36 cellular contexts compared by ENCODE assay signal in genomic region chr2:98810588-98810928, GRCh38.
"Had no signal": no experiment of that assay in that cellular context is flagged by ENCODE, and none has a peak within 500 bp of the region (broad histone marks: within the 10 kb centered on the region; RNA-seq: fewer than 3 reads in every experiment).

No MANE protein-coding gene starts in this region.

- H3K36me3 ChIP-seq: brain microvascular endothelial cell, MG63, WERI-Rb-1 had no signal

- H3K4me3 Mint-ChIP-seq: activated CD4-positive, alpha-beta memory T cell treated with anti-CD3 and anti-CD28 coated beads, Interleukin-2, amount 10 ng/mL, durations not matched to agents 7 days and 5 days; activated CD8-positive, alpha-beta memory T cell treated with anti-CD3 and anti-CD28 coated beads, Interleukin-2, amount 10 ng/mL, durations not matched to agents 7 days and 5 days; activated naive CD8-positive, alpha-beta T cell treated with anti-CD3 and anti-CD28 coated beads for 36 hours; activated T-cell treated with anti-CD3 and anti-CD28 coated beads, Interleukin-2, amount 50 U/mL, for 72 hours; activated T-helper 17 cell treated with anti-CD3 and anti-CD28 coated beads, Interleukin-2, amount 50 U/mL, for 72 hours had no signal

- H3K4me2 ChIP-seq: PC-9 had no signal

- H3K9me3 Mint-ChIP-seq: activated CD4-positive, alpha-beta memory T cell treated with anti-CD3 and anti-CD28 coated beads, Interleukin-2, amount 10 ng/mL, durations not matched to agents 7 days and 5 days; activated naive CD8-positive, alpha-beta T cell treated with anti-CD3 and anti-CD28 coated beads for 36 hours; activated T-cell treated with anti-CD3 and anti-CD28 coated beads, Interleukin-2, amount 50 U/mL, for 72 hours; activated T-helper 17 cell treated with anti-CD3 and anti-CD28 coated beads, Interleukin-2, amount 50 U/mL, for 72 hours had no signal

- H3K36me3 Mint-ChIP-seq: activated naive CD8-positive, alpha-beta T cell treated with anti-CD3 and anti-CD28 coated beads for 36 hours had no signal

- DNase-seq: activated CD4-positive, alpha-beta memory T cell treated with anti-CD3 and anti-CD28 coated beads, Interleukin-2, amount 10 ng/mL, durations not matched to agents 7 days and 5 days; activated CD4-positive, alpha-beta T cell treated with anti-CD3 and anti-CD28 coated beads for 1 hour; activated CD4-positive, alpha-beta T cell treated with anti-CD3 and anti-CD28 coated beads for 48 hours; activated CD4-positive, CD25-positive, alpha-beta regulatory T cell; activated CD8-positive, alpha-beta memory T cell treated with anti-CD3 and anti-CD28 coated beads, Interleukin-2, amount 10 ng/mL, durations not matched to agents 7 days and 5 days; activated CD8-positive, alpha-beta memory T cell treated with anti-CD3 and anti-CD28 coated beads, Interleukin-2, amount 50 U/mL, for 48 hours; activated effector memory CD4-positive, alpha-beta T cell treated with anti-CD3 and anti-CD28 coated beads, Interleukin-2, amount 50 U/mL, for 16 hours; activated naive CD4-positive, alpha-beta T cell; activated naive CD4-positive, alpha-beta T cell treated with anti-CD3 and anti-CD28 coated beads, Interleukin-2, amount 50 U/mL, for 16 hours; activated naive CD8-positive, alpha-beta T cell treated with anti-CD3 and anti-CD28 coated beads for 36 hours; activated T-cell treated with anti-CD3 and anti-CD28 coated beads, Interleukin-2, amount 50 U/mL, for 72 hours; amniotic stem cell; aorta; brain microvascular endothelial cell; central memory CD4-positive, alpha-beta T cell; Karpas-422; KBM-7; MG63; MV-4-11; NCI-H1092 treated with DMSO at 0.1 percent for 48 hours; NCI-H146; NCI-H187; NCI-H2029 treated with DMSO at 0.1 percent for 48 hours; NCI-H345; NCI-H524 treated with DMSO at 0.1 percent for 48 hours; NCI-H82; NK-92 treated with Interleukin-12 subunit alpha and Interleukin-12 subunit beta, amount 100 ng/mL, for 24 hours; PC-9; SW 1271; T-helper 1 cell; T-helper 2 cell; T-helper 9 cell; WERI-Rb-1 had no signal

- H3K27ac Mint-ChIP-seq: activated CD4-positive, alpha-beta memory T cell treated with anti-CD3 and anti-CD28 coated beads, Interleukin-2, amount 10 ng/mL, durations not matched to agents 7 days and 5 days; activated CD8-positive, alpha-beta memory T cell treated with anti-CD3 and anti-CD28 coated beads, Interleukin-2, amount 10 ng/mL, durations not matched to agents 7 days and 5 days; activated naive CD8-positive, alpha-beta T cell treated with anti-CD3 and anti-CD28 coated beads for 36 hours; activated T-helper 17 cell treated with anti-CD3 and anti-CD28 coated beads, Interleukin-2, amount 50 U/mL, for 72 hours had no signal

- H3K27ac ChIP-seq: brain microvascular endothelial cell, PC-9, RWPE1, WERI-Rb-1 had no signal

- H3K4me3 ChIP-seq: MG63, PC-9 had no signal

- H3K27me3 Mint-ChIP-seq: activated naive CD8-positive, alpha-beta T cell treated with anti-CD3 and anti-CD28 coated beads for 36 hours had no signal

- ATAC-seq: activated CD8-positive, alpha-beta memory T cell treated with anti-CD3 and anti-CD28 coated beads, Interleukin-2, amount 10 ng/mL, durations not matched to agents 7 days and 5 days; activated T-cell treated with anti-CD3 and anti-CD28 coated beads, Interleukin-2, amount 50 U/mL, for 72 hours; activated T-helper 17 cell treated with anti-CD3 and anti-CD28 coated beads, Interleukin-2, amount 50 U/mL, for 72 hours; Right ventricle myocardium inferior had no signal

- H3K27me3 ChIP-seq: MG63 had no signal
